24 cellular contexts compared by ENCODE assay signal in genomic region chr1:102595106-102595505, GRCh38.
"Had no signal": no experiment of that assay in that cellular context is flagged by ENCODE, and none has a peak within 500 bp of the region (broad histone marks: within the 10 kb centered on the region; RNA-seq: fewer than 3 reads in every experiment).

No MANE protein-coding gene starts in this region.

- H3K27me3 Mint-ChIP-seq: activated B cell treated with CpG ODN at 0.5 μM for 24 hours; activated CD4-positive, alpha-beta T cell treated with anti-CD3 and anti-CD28 coated beads for 36 hours; activated naive CD8-positive, alpha-beta T cell treated with anti-CD3 and anti-CD28 coated beads for 36 hours; dendritic cell treated with granulocyte-macrophage colony-stimulating factor and Interleukin-4, amounts not matched to agents 40 ng/mL and 50 ng/mL, for 4 days; progenitor cell of endocrine pancreas had no signal

- H3K36me3 Mint-ChIP-seq: activated naive CD8-positive, alpha-beta T cell treated with anti-CD3 and anti-CD28 coated beads for 36 hours; immature natural killer cell; mesothelial cell of epicardium; natural killer cell had no signal

- DNase-seq: activated B cell treated with CpG ODN at 0.5 μM for 24 hours; activated CD4-positive, alpha-beta T cell treated with anti-CD3 and anti-CD28 coated beads for 36 hours; activated CD4-positive, alpha-beta T cell treated with anti-CD3 and anti-CD28 coated beads, Interleukin-2, amount 50 U/mL, for 48 hours; activated CD8-positive, alpha-beta memory T cell treated with anti-CD3 and anti-CD28 coated beads, Interleukin-2, amount 50 U/mL, for 48 hours; activated naive CD4-positive, alpha-beta T cell treated with Interleukin-2 at 50 U/mL for 16 hours; activated naive CD8-positive, alpha-beta T cell treated with anti-CD3 and anti-CD28 coated beads for 36 hours; activated T-cell treated with anti-CD3 and anti-CD28 coated beads, Interleukin-2, amount 50 U/mL, for 4 hours; amniotic stem cell; body of pancreas; effector CD4-positive, alpha-beta T cell; foreskin keratinocyte; immature natural killer cell; left ventricle myocardium inferior; natural killer cell; retina; stimulated activated CD4-positive, alpha-beta T cell treated with anti-CD3 and anti-CD28 coated beads, Interleukin-4, amount 100 ng/mL, for 24 hours; stimulated activated naive CD8-positive, alpha-beta T cell treated with anti-CD3 and anti-CD28 coated beads, Interleukin-15, Interleukin-2, amounts not matched to agents 100 U/mL and 50 U/mL, for 24 hours; T1000; uterus had no signal

- H3K36me3 ChIP-seq: left ventricle myocardium inferior, uterus had no signal

- H3K9me3 ChIP-seq: body of pancreas, uterus had no signal

- ATAC-seq: activated CD4-positive, alpha-beta T cell treated with anti-CD3 and anti-CD28 coated beads for 36 hours; activated T-cell treated with anti-CD3 and anti-CD28 coated beads, Interleukin-2, amount 50 U/mL, for 4 hours; body of pancreas; foreskin keratinocyte; natural killer cell; stimulated activated naive CD8-positive, alpha-beta T cell treated with anti-CD3 and anti-CD28 coated beads, Interleukin-15, Interleukin-2, amounts not matched to agents 100 U/mL and 50 U/mL, for 24 hours had no signal

- H3K27me3 ChIP-seq: body of pancreas, foreskin keratinocyte, uterus had no signal

- H3K27ac ChIP-seq: body of pancreas, foreskin keratinocyte, left ventricle myocardium inferior, uterus had no signal

- H3K4me3 ChIP-seq: body of pancreas, left ventricle myocardium inferior, uterus had no signal

- FAIRE-seq: endometrium had no signal

- H3K9me3 Mint-ChIP-seq: activated naive CD8-positive, alpha-beta T cell treated with anti-CD3 and anti-CD28 coated beads for 36 hours; T-helper 1 cell treated with Interleukin-12 subunit alpha and Interleukin-12 subunit beta and Interleukin-4 antibody, amounts not matched to agents 30 μg/mL and 1 μg/mL, for 36 hours had no signal

- H3K4me3 Mint-ChIP-seq: activated B cell treated with CpG ODN at 0.5 μM for 24 hours; activated CD4-positive, alpha-beta T cell treated with anti-CD3 and anti-CD28 coated beads for 36 hours; activated naive CD8-positive, alpha-beta T cell treated with anti-CD3 and anti-CD28 coated beads for 36 hours; activated T-cell treated with anti-CD3 and anti-CD28 coated beads, Interleukin-2, amount 50 U/mL, for 4 hours; dendritic cell treated with granulocyte-macrophage colony-stimulating factor and Interleukin-4, amounts not matched to agents 40 ng/mL and 50 ng/mL, for 4 days; immature natural killer cell; mesothelial cell of epicardium; natural killer cell; T-helper 1 cell treated with Interleukin-12 subunit alpha and Interleukin-12 subunit beta and Interleukin-4 antibody, amounts not matched to agents 30 μg/mL and 1 μg/mL, for 36 hours had no signal

- H3K4me1 ChIP-seq: body of pancreas, foreskin keratinocyte, left ventricle myocardium inferior, uterus had no signal

- H3K27ac Mint-ChIP-seq: activated B cell treated with CpG ODN at 0.5 μM for 24 hours; activated CD4-positive, alpha-beta T cell treated with anti-CD3 and anti-CD28 coated beads for 36 hours; activated naive CD8-positive, alpha-beta T cell treated with anti-CD3 and anti-CD28 coated beads for 36 hours; dendritic cell treated with granulocyte-macrophage colony-stimulating factor and Interleukin-4, amounts not matched to agents 40 ng/mL and 50 ng/mL, for 4 days; immature natural killer cell; mesothelial cell of epicardium; natural killer cell; progenitor cell of endocrine pancreas; T-helper 1 cell treated with Interleukin-12 subunit alpha and Interleukin-12 subunit beta and Interleukin-4 antibody, amounts not matched to agents 30 μg/mL and 1 μg/mL, for 36 hours had no signal

- H3K4me1 Mint-ChIP-seq: activated B cell treated with CpG ODN at 0.5 μM for 24 hours; activated CD4-positive, alpha-beta T cell treated with anti-CD3 and anti-CD28 coated beads for 36 hours; activated naive CD8-positive, alpha-beta T cell treated with anti-CD3 and anti-CD28 coated beads for 36 hours; immature natural killer cell; mesothelial cell of epicardium; natural killer cell had no signal
